ENCODE assay signal across 1 cellular context in the genomic region with DNA sequence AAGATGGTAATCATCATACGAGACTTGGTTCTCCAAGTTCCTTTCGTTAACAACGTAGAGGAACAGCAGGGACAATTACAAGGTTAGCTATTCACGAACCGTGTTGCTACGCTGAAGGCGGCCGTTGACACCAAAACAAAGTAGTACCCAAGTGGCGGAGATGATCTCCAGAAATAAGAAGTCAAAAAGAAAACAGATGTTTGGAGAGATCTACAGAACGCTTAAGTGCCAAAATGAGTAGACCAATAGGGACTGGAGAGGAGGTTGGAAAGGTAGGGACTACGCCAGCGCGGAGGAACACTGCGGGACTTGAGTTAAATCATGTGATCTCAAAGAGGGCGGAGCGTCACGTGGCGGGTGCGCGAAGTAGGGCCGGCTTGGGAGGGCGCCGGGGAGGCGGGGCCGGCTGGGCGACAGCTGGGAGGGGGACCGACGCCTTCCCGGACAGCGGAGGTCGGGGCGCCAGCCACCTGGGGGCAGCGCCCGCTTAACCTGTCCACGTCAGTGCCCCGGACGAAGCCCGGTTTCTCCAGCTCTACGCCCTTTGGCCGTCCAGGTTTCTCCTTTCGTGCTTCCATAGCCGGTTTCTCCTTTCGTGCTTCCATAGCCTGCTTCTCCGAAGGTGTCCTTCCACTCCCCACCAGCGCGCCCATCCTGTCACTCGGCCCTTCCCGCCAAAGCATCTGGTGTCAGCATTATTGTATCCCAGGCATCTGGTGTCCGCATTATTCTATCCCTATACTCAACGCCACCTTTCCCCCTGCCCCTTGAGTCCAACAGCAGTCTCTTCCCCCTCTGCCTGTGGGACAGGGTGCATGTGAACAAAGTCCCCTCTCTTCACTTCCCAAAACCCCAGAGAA.
TF ChIP-seq lines count a peak whose summit lies in the region.

No MANE protein-coding gene starts in this region.

TF ChIP-seq in K562, 482 proteins besides CTCF, POLR2A, EP300 and RAD21 (continued from another document and continues in another):
- no peak for TF ChIP-seq CHD7 (IDR thresholded peaks at IDR 0.05; ENCODE audit: low read depth, low read length)
- no peak for TF ChIP-seq MAFK (IDR thresholded peaks at IDR 0.05; ENCODE audit: low read length)
- no peak for TF ChIP-seq ZNF561 (CRISPR knock-in tag; conservative IDR thresholded peaks at IDR 0.05)
- TF ChIP-seq ZNF695 (CRISPR knock-in tag; IDR thresholded peaks at IDR 0.05), result no peak
- TF ChIP-seq ARID1B (IDR thresholded peaks at IDR 0.05), result peak; percentile 57; the same call in 1 of the 2 replicates
- TF ChIP-seq, protein P1, sequence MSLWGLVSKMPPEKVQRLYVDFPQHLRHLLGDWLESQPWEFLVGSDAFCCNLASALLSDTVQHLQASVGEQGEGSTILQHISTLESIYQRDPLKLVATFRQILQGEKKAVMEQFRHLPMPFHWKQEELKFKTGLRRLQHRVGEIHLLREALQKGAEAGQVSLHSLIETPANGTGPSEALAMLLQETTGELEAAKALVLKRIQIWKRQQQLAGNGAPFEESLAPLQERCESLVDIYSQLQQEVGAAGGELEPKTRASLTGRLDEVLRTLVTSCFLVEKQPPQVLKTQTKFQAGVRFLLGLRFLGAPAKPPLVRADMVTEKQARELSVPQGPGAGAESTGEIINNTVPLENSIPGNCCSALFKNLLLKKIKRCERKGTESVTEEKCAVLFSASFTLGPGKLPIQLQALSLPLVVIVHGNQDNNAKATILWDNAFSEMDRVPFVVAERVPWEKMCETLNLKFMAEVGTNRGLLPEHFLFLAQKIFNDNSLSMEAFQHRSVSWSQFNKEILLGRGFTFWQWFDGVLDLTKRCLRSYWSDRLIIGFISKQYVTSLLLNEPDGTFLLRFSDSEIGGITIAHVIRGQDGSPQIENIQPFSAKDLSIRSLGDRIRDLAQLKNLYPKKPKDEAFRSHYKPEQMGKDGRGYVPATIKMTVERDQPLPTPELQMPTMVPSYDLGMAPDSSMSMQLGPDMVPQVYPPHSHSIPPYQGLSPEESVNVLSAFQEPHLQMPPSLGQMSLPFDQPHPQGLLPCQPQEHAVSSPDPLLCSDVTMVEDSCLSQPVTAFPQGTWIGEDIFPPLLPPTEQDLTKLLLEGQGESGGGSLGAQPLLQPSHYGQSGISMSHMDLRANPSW (CRISPR knock-in tag; IDR thresholded peaks at IDR 0.05), result no peak
- TF ChIP-seq DLX4 (CRISPR knock-in tag; IDR thresholded peaks at IDR 0.05), result no peak
- peak; percentile 96 for TF ChIP-seq SIN3A (IDR thresholded peaks at IDR 0.05; ENCODE audit: borderline replicate concordance in 2 of 2, control insufficient read depth in 1 of 2, low read depth in 2 of 2, low read length in 2 of 2)
- TF ChIP-seq, protein P2, sequence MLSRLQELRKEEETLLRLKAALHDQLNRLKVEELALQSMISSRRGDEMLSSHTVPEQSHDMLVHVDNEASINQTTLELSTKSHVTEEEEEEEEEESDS (CRISPR knock-in tag; IDR thresholded peaks at IDR 0.05), result no peak
- no peak for TF ChIP-seq ZNF324 (CRISPR knock-in tag; IDR thresholded peaks at IDR 0.05)
- TF ChIP-seq FOSL1 (tag; conservative IDR thresholded peaks at IDR 0.05), result 0 out of 2 replicates have a peak, but pooled peaks have one; percentile 32
- no peak for TF ChIP-seq SMAD3 (CRISPR knock-in tag; conservative IDR thresholded peaks at IDR 0.05)
- peak; percentile 48; the same call in 1 of the 2 replicates for TF ChIP-seq ZBTB7A (IDR thresholded peaks at IDR 0.05; ENCODE audit: borderline replicate concordance, control insufficient read depth, low read depth, low read length)
- no peak for TF ChIP-seq ATF6 (CRISPR knock-in tag; IDR thresholded peaks at IDR 0.05)
- TF ChIP-seq MYBL2 (IDR thresholded peaks at IDR 0.05; ENCODE audit: low read depth), result peak; percentile 54
- TF ChIP-seq MYBL2 (CRISPR knock-in tag; IDR thresholded peaks at IDR 0.05; ENCODE audit: borderline replicate concordance), result no peak
- TF ChIP-seq NKRF (IDR thresholded peaks at IDR 0.05; ENCODE audit: borderline replicate concordance), result peak; percentile 96
- TF ChIP-seq PHF8 (IDR thresholded peaks at IDR 0.05; ENCODE audit: borderline replicate concordance, low read length), result no peak
- TF ChIP-seq ILF3 (IDR thresholded peaks at IDR 0.05; ENCODE audit: borderline replicate concordance), result 0 out of 2 replicates have a peak, but pooled peaks have one; percentile 61
- TF ChIP-seq MAFF (IDR thresholded peaks at IDR 0.05; ENCODE audit: low read length), result no peak
- TF ChIP-seq PCBP1 (IDR thresholded peaks at IDR 0.05; ENCODE audit: low read depth, low read length, poor library complexity, severe bottlenecking), result no peak
- no peak for TF ChIP-seq ZFP36 (IDR thresholded peaks at IDR 0.05; ENCODE audit: low read depth, low read length, partially characterized antibody)
- no peak for TF ChIP-seq U2AF1 (optimal IDR thresholded peaks at IDR 0.05; ENCODE audit: low read depth, low read length)
- no peak for TF ChIP-seq ZBTB1 (CRISPR knock-in tag; IDR thresholded peaks at IDR 0.05; ENCODE audit: borderline replicate concordance, low read depth)
- no peak for TF ChIP-seq TCF3 (CRISPR knock-in tag; IDR thresholded peaks at IDR 0.05)
- no peak for TF ChIP-seq ZEB2 (IDR thresholded peaks at IDR 0.05)
- no peak for TF ChIP-seq DPF2 (IDR thresholded peaks at IDR 0.05)
- TF ChIP-seq, protein P3, sequence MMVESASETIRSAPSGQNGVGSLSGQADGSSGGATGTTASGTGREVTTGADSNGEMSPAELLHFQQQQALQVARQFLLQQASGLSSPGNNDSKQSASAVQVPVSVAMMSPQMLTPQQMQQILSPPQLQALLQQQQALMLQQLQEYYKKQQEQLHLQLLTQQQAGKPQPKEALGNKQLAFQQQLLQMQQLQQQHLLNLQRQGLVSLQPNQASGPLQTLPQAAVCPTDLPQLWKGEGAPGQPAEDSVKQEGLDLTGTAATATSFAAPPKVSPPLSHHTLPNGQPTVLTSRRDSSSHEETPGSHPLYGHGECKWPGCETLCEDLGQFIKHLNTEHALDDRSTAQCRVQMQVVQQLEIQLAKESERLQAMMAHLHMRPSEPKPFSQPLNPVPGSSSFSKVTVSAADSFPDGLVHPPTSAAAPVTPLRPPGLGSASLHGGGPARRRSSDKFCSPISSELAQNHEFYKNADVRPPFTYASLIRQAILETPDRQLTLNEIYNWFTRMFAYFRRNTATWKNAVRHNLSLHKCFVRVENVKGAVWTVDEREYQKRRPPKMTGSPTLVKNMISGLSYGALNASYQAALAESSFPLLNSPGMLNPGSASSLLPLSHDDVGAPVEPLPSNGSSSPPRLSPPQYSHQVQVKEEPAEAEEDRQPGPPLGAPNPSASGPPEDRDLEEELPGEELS (CRISPR knock-in tag; IDR thresholded peaks at IDR 0.05; ENCODE audit: borderline replicate concordance), result no peak
- TF ChIP-seq ZNF76 (CRISPR knock-in tag; IDR thresholded peaks at IDR 0.05; ENCODE audit: borderline replicate concordance), result no peak
- no peak for TF ChIP-seq ZFPM2 (CRISPR knock-in tag; IDR thresholded peaks at IDR 0.05)
